ENCODE assay signal across 8 cellular contexts in the genomic region with DNA sequence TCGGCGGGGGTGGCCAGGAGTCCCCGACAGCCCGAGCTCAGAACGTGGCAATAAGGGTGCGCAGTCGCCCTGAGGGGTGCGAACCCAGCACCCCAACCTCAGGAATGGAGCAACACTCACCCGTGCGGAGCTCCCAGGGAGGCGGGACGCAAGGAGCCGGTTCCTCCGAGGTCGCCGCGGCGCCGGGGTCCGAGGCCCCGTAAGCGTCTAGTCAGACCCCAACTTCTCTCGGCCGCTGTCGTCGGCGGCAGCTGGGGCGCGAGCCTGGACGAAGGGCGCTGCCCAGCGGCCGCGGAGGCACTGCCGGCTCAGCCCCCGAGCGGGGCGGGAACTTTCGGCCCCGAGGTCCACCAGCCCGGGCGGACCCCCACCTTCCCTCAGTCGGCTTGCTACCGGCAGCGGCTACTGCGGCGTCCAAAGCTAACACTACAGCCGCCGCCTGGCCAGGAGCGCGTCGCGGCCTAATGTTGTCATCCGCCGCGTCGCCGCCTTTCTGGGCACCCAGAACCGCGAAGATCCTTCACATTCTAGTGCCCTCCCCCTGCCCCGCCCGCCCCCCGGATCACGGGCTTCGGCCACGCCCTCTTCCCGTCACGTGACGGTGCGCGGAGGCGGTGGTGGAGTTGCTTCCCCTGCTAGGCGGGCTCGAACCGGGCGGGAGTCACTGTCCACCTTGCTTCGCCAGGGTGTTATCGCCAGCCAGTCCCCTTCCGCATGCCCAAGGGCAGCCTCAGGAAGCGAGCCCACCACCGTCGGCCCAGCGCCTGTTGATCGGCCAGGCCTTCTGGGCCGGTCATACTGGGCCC. TPM values are rescaled to one million over a fixed set of nuclear protein-coding genes. Genes with fewer than 3 reads are reported as not detected.
DNase-seq lines count a peak whose midpoint lies in the region; ATAC-seq, FAIRE-seq and TF ChIP-seq lines count a peak whose summit lies in the region.

A gene with protein sequence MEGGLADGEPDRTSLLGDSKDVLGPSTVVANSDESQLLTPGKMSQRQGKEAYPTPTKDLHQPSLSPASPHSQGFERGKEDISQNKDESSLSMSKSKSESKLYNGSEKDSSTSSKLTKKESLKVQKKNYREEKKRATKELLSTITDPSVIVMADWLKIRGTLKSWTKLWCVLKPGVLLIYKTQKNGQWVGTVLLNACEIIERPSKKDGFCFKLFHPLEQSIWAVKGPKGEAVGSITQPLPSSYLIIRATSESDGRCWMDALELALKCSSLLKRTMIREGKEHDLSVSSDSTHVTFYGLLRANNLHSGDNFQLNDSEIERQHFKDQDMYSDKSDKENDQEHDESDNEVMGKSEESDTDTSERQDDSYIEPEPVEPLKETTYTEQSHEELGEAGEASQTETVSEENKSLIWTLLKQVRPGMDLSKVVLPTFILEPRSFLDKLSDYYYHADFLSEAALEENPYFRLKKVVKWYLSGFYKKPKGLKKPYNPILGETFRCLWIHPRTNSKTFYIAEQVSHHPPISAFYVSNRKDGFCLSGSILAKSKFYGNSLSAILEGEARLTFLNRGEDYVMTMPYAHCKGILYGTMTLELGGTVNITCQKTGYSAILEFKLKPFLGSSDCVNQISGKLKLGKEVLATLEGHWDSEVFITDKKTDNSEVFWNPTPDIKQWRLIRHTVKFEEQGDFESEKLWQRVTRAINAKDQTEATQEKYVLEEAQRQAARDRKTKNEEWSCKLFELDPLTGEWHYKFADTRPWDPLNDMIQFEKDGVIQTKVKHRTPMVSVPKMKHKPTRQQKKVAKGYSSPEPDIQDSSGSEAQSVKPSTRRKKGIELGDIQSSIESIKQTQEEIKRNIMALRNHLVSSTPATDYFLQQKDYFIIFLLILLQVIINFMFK (minus strand): TSS at position 495 of the 806 bp plus-strand sequence. CDS start 72,220 bp downstream, outside the sequence.

- H3K4me1 ChIP-seq in keratinocyte (ENCODE audit: control insufficient read depth, extremely low read depth, insufficient read depth, low read length): peaks cover 12% of the 10 kb centered on the region

- H4K20me1 ChIP-seq in keratinocyte (ENCODE audit: control insufficient read depth, extremely low read depth, insufficient read depth, low read length): no peaks in the 10 kb centered on the region

- no peaks in the 10 kb centered on the region for H3K9me3 ChIP-seq in keratinocyte (ENCODE audit: control insufficient read depth, low read depth, low read length)

- dilution Hi-C loops in keratinocyte (cut with MboI; ENCODE audit: extremely low pct_ligation_motif_present, low sequenced_read_pairs): no loop called here

- H3K36me3 ChIP-seq in keratinocyte (ENCODE audit: control insufficient read depth in 2 of 2, extremely low read depth in 1 of 2, insufficient read depth in 2 of 2, low read length in 2 of 2): no peaks in the 10 kb centered on the region

- H3K9ac ChIP-seq in keratinocyte (ENCODE audit: control insufficient read depth, extremely low read depth, insufficient read depth, low read length): peak within 1 kb of the TSS; percentile 96

- H3K4me3 ChIP-seq in keratinocyte (ENCODE audit: control insufficient read depth in 2 of 3, extremely low read depth in 1 of 3, insufficient read depth in 2 of 3, low read depth in 1 of 3, low read length in 3 of 3): peak within 1 kb of the TSS; percentile 76 to 94 (median 94)

- peaks cover 42% of the 10 kb centered on the region for H3K79me2 ChIP-seq in keratinocyte (ENCODE audit: control insufficient read depth, insufficient read depth, low read length)

- H3K9me1 ChIP-seq in keratinocyte (ENCODE audit: control insufficient read depth, extremely low read depth, insufficient read depth, low read length): no peaks in the 10 kb centered on the region

- peak within 1 kb of the TSS; percentile 91 for H3K27ac ChIP-seq in keratinocyte (ENCODE audit: control insufficient read depth, insufficient read depth, low read length)

- DNase-seq in AG20443 (ENCODE audit: low spot score) (peak; percentile 97), NCI-H446 (lab: John Stamatoyannopoulos, UW) (peak; percentile 87 to 93), cerebellar cortex (ENCODE audit: low spot score) (peak; percentile 95), keratinocyte (ENCODE audit: low read depth, low spot score) (peak; percentile 35)
- DNase-seq in stimulated activated CD4-positive, alpha-beta T cell treated with anti-CD3 and anti-CD28 coated beads, Interleukin-15, amount 100 ng/mL, for 1 hour (ENCODE audit: low read depth in 1 of 2, low spot score in 1 of 2): peak; percentile 91 to 98

- peak in 2 of 3 experiments; percentile 17 to 42 for TF ChIP-seq CTCF in keratinocyte (optimal IDR thresholded peaks at IDR 0.05 in 1 of 3, IDR thresholded peaks at IDR 0.05 in 1 of 3, conservative IDR thresholded peaks at IDR 0.05 in 1 of 3; ENCODE audit: extremely low read depth in 1 of 3, insufficient read depth in 2 of 3, low read length in 3 of 3)

- H2AFZ ChIP-seq in keratinocyte (ENCODE audit: control insufficient read depth, low read length): peak within 1 kb of the TSS; percentile 97

- no peaks in the 10 kb centered on the region for H3K27me3 ChIP-seq in keratinocyte (ENCODE audit: control insufficient read depth, extremely low read depth, insufficient read depth, low read length)

- peak within 1 kb of the TSS; percentile 98 for H3K4me2 ChIP-seq in keratinocyte (ENCODE audit: control insufficient read depth, extremely low read depth, insufficient read depth, low read depth, low read length)

- ATAC-seq in GM19035 (IDR thresholded peaks at IDR 0.05; ENCODE audit: unreplicated experiment) (peak; percentile 83), HG03354 (IDR thresholded peaks at IDR 0.05; ENCODE audit: poor library complexity, severe bottlenecking, unreplicated experiment) (peak; percentile 72)
- peak; percentile 70 to 76 for ATAC-seq in activated CD4-positive, CD25-positive, alpha-beta regulatory T cell treated with anti-CD3 and anti-CD28 coated beads, Interleukin-2, amount 50 U/mL, for 24 hours

- FAIRE-seq in keratinocyte (lab: Jason Lieb, UNC): no peak

RNA-seq across cellular contexts. Expression of the gene that starts here (rescaled TPM):
- polyA plus RNA-seq in keratinocyte: 24.7 to 33.7 TPM (median 25.1 TPM) in 3 replicates
- 62.7 TPM for polyA plus RNA-seq in keratinocyte (2011; ENCODE audit: low read depth)
- 19.1 and 29.4 TPM in 2 replicates for polyA plus RNA-seq in keratinocyte (2011; cell fraction: cytosol; rRNA removed)
- polyA plus RNA-seq in keratinocyte (2011; cell fraction: nucleus; rRNA removed): 20.6 and 28.7 TPM in 2 replicates
- 26.1 and 26.3 TPM in 2 replicates for polyA plus RNA-seq in keratinocyte (2012; ENCODE audit: low replicate concordance)
- polyA minus RNA-seq in keratinocyte: 21.8 to 151 TPM (median 73.2 TPM) in 3 replicates
- polyA minus RNA-seq in keratinocyte (2011; cell fraction: cytosol; rRNA and poly(A)+ RNA removed): 56.4 TPM
- 84.9 and 133 TPM in 2 replicates for polyA minus RNA-seq in keratinocyte (2011; cell fraction: nucleus; rRNA and poly(A)+ RNA removed)

Comparison
In these comparisons a context has a peak if more than half of its experiments do, and no peak if none do; other contexts are left out.
1. Peak in every context shown above with its lines: DNase-seq, ATAC-seq, H3K4me3 ChIP-seq and H3K27ac ChIP-seq.
2. DNase-seq: peak in every context shown above with its lines; median percentile 97 in AG20443; 95 in cerebellar cortex; 94 in stimulated activated CD4-positive, alpha-beta T cell treated with anti-CD3 and anti-CD28 coated beads, Interleukin-15, amount 100 ng/mL, for 1 hour; 90 in NCI-H446; 35 in keratinocyte.